Comparison of ENCODE assay signal across 13 cellular contexts in genomic region chrX:21487832-21488231, GRCh38.
DNase-seq lines count a peak whose midpoint lies in the region; ATAC-seq and TF ChIP-seq lines count a peak whose summit lies in the region.
"Had no signal": no experiment of that assay in that cellular context is flagged by ENCODE, and none has a peak within 500 bp of the region (broad histone marks: within the 10 kb centered on the region; RNA-seq: fewer than 3 reads in every experiment).

No MANE protein-coding gene starts in this region.

- no peaks in the 10 kb centered on the region for H3K27me3 Mint-ChIP-seq in CD8-positive, alpha-beta T cell (ENCODE audit: low read depth)
- H3K27me3 Mint-ChIP-seq: activated T-helper 17 cell treated with anti-CD3 and anti-CD28 coated beads, Interleukin-2, amount 50 U/mL, for 72 hours; stimulated activated naive CD8-positive, alpha-beta T cell treated with anti-CD3 and anti-CD28 coated beads, Interleukin-15, amount 100 ng/mL, for 72 hours had no signal

- H3K27me3 ChIP-seq in prostate gland (replicated peaks; ENCODE audit: insufficient read depth) = no peaks in the 10 kb centered on the region
- H3K27me3 ChIP-seq in CD8-positive, alpha-beta T cell (ENCODE audit: insufficient read depth, low read length) = no peaks in the 10 kb centered on the region
- H3K27me3 ChIP-seq: SJSA1 had no signal

- CTCF ChIA-PET in CD8-positive, alpha-beta T cell (lab: Charles Lee) = interaction anchor here (0.7 to 1.8 kb wide), 2 partner anchors 8 to 173 kb away, joined by 3 to 6 read pairs; no protein-coding TSS in a partner anchor

- no peak for ATAC-seq in CD8-positive, alpha-beta T cell
- no peak for ATAC-seq in GM18861 (IDR thresholded peaks at IDR 0.05; ENCODE audit: unreplicated experiment)
- ATAC-seq: activated CD4-positive, CD25-positive, alpha-beta regulatory T cell treated with anti-CD3 and anti-CD28 coated beads, Interleukin-2, amount 50 U/mL, for 24 hours; activated T-helper 17 cell treated with anti-CD3 and anti-CD28 coated beads, Interleukin-2, amount 50 U/mL, for 72 hours; stimulated activated naive CD8-positive, alpha-beta T cell treated with anti-CD3 and anti-CD28 coated beads, Interleukin-15, amount 100 ng/mL, for 72 hours had no signal

- intact Hi-C loops in prostate gland (cut with DNase I) = no loop called here
- intact Hi-C loops in posterior vena cava (cut with DNase I) = no loop called here
- intact Hi-C loops in CD8-positive, alpha-beta T cell (cut with DNase I, micrococcal nuclease) = no loop called here

- no peaks in the 10 kb centered on the region for H3K9me3 Mint-ChIP-seq in CD8-positive, alpha-beta T cell
- H3K9me3 Mint-ChIP-seq: activated T-helper 17 cell treated with anti-CD3 and anti-CD28 coated beads, Interleukin-2, amount 50 U/mL, for 72 hours; stimulated activated naive CD8-positive, alpha-beta T cell treated with anti-CD3 and anti-CD28 coated beads, Interleukin-15, amount 100 ng/mL, for 72 hours had no signal

- peaks cover 10% of the 10 kb centered on the region for H3K36me3 Mint-ChIP-seq in CD8-positive, alpha-beta T cell

- no peaks in the 10 kb centered on the region for H3K4me1 ChIP-seq in prostate gland (replicated peaks)
- no peaks in the 10 kb centered on the region for H3K4me1 ChIP-seq in CD8-positive, alpha-beta T cell (ENCODE audit: insufficient read depth, low read length)
- H3K4me1 ChIP-seq: left ventricle myocardium inferior, SJSA1 had no signal

- DNase-seq in M059J (ENCODE audit: low read depth) = peak; percentile 2
- peak; percentile 63 for DNase-seq in NCI-H2196 treated with DMSO at 0.1 percent for 48 hours (lab: John Stamatoyannopoulos, UW; ENCODE audit: unreplicated experiment)
- peak; percentile 11 for DNase-seq in astrocyte of the hippocampus (ENCODE audit: low read depth, low spot score)
- DNase-seq in prostate gland (ENCODE audit: low spot score) = peak; percentile 34
- DNase-seq in posterior vena cava (ENCODE audit: low spot score) = no peak
- DNase-seq in CD8-positive, alpha-beta T cell = no peak
- DNase-seq: caudate nucleus; left ventricle myocardium inferior; stimulated activated naive CD8-positive, alpha-beta T cell treated with anti-CD3 and anti-CD28 coated beads, Interleukin-15, amount 100 ng/mL, for 72 hours had no signal

- no peak overlapping the region for H3K4me3 ChIP-seq in prostate gland
- H3K4me3 ChIP-seq in CD8-positive, alpha-beta T cell (ENCODE audit: low read depth, low read length) = no peak overlapping the region
- H3K4me3 ChIP-seq: left ventricle myocardium inferior, SJSA1 had no signal

- H3K4me1 Mint-ChIP-seq in CD8-positive, alpha-beta T cell (ENCODE audit: low read depth) = peaks cover 5% of the 10 kb centered on the region
- H3K4me1 Mint-ChIP-seq: activated T-helper 17 cell treated with anti-CD3 and anti-CD28 coated beads, Interleukin-2, amount 50 U/mL, for 72 hours; stimulated activated naive CD8-positive, alpha-beta T cell treated with anti-CD3 and anti-CD28 coated beads, Interleukin-15, amount 100 ng/mL, for 72 hours had no signal

- TF ChIP-seq POLR2A in prostate gland (IDR thresholded peaks at IDR 0.05) = no peak

- H3K4me3 Mint-ChIP-seq in CD8-positive, alpha-beta T cell = no peak overlapping the region
- H3K4me3 Mint-ChIP-seq: activated T-helper 17 cell treated with anti-CD3 and anti-CD28 coated beads, Interleukin-2, amount 50 U/mL, for 72 hours; stimulated activated naive CD8-positive, alpha-beta T cell treated with anti-CD3 and anti-CD28 coated beads, Interleukin-15, amount 100 ng/mL, for 72 hours had no signal

- POLR2A ChIA-PET in CD8-positive, alpha-beta T cell (lab: Charles Lee) = no interaction called here

- no peak overlapping the region for H3K27ac Mint-ChIP-seq in CD8-positive, alpha-beta T cell
- H3K27ac Mint-ChIP-seq: activated T-helper 17 cell treated with anti-CD3 and anti-CD28 coated beads, Interleukin-2, amount 50 U/mL, for 72 hours; stimulated activated naive CD8-positive, alpha-beta T cell treated with anti-CD3 and anti-CD28 coated beads, Interleukin-15, amount 100 ng/mL, for 72 hours had no signal

- TF ChIP-seq CTCF in prostate gland (IDR thresholded peaks at IDR 0.05) = no peak
- no peak for TF ChIP-seq CTCF in CD8-positive, alpha-beta T cell (IDR thresholded peaks at IDR 0.05)

- no peaks in the 10 kb centered on the region for H3K36me3 ChIP-seq in prostate gland
- H3K36me3 ChIP-seq in CD8-positive, alpha-beta T cell (ENCODE audit: insufficient read depth, low read length) = no peaks in the 10 kb centered on the region
- H3K36me3 ChIP-seq: left ventricle myocardium inferior, SJSA1 had no signal

- H3K9me3 ChIP-seq in prostate gland = no peaks in the 10 kb centered on the region
- no peaks in the 10 kb centered on the region for H3K9me3 ChIP-seq in CD8-positive, alpha-beta T cell (ENCODE audit: low read length)
- H3K9me3 ChIP-seq: left ventricle myocardium inferior, SJSA1 had no signal

- no peak overlapping the region for H3K27ac ChIP-seq in prostate gland
- no peak overlapping the region for H3K27ac ChIP-seq in CD8-positive, alpha-beta T cell (ENCODE audit: low read depth, low read length)
- H3K27ac ChIP-seq: left ventricle myocardium inferior, SJSA1 had no signal

- WGBS in prostate gland = 36% methylated on average over 1 of the region's 1 CpG

Comparison
In these comparisons a context has a peak if more than half of its experiments do, and no peak if none do; other contexts are left out.
1. DNase-seq: peak in M059J (single experiment), NCI-H2196 treated with DMSO at 0.1 percent for 48 hours (single experiment), astrocyte of the hippocampus (single experiment) and prostate gland (single experiment); none in posterior vena cava (single experiment) and CD8-positive, alpha-beta T cell (0 of 7).